Comparison of ENCODE assay signal across 11 cellular contexts in genomic region chr5:169296456-169297220, GRCh38. TPM values are rescaled to one million over a fixed set of nuclear protein-coding genes. Genes with fewer than 3 reads are reported as not detected.
DNase-seq lines count a peak whose midpoint lies in the region; ATAC-seq and TF ChIP-seq lines count a peak whose summit lies in the region.
"Had no signal": no experiment of that assay in that cellular context is flagged by ENCODE, and none has a peak within 500 bp of the region (broad histone marks: within the 10 kb centered on the region; RNA-seq: fewer than 3 reads in every experiment).

No MANE protein-coding gene starts in this region.

- no peak for TF ChIP-seq EP300 in gastroesophageal sphincter (IDR thresholded peaks at IDR 0.05)

- H3K4me3 Mint-ChIP-seq in stimulated activated naive CD8-positive, alpha-beta T cell treated with anti-CD3 and anti-CD28 coated beads, Interleukin-15, amount 100 ng/mL, for 72 hours, result no peak overlapping the region

- H3K9ac ChIP-seq in GM23248 (peak overlapping the region; percentile 44), subcutaneous abdominal adipose tissue (ENCODE audit: low read length in 5 of 5) (no peak overlapping the region)

- H3K9me3 ChIP-seq in GM23248 (ENCODE audit: low read depth), result no peaks in the 10 kb centered on the region
- no peaks in the 10 kb centered on the region for H3K9me3 ChIP-seq in gastroesophageal sphincter
- H3K9me3 ChIP-seq in subcutaneous abdominal adipose tissue (ENCODE audit: control insufficient read depth in 5 of 5, low read length in 5 of 5), result no peaks in the 10 kb centered on the region

- H3K4me3 ChIP-seq in GM23248 (0 out of 2 replicates have a peak overlapping the region, but pooled peaks have one; percentile 2), gastroesophageal sphincter (no peak overlapping the region), subcutaneous abdominal adipose tissue (ENCODE audit: low read depth in 1 of 5, low read length in 5 of 5) (no peak overlapping the region)
- H3K4me3 ChIP-seq: cardiac muscle cell had no signal

- H2AFZ ChIP-seq in GM23248, result no peak overlapping the region

- ATAC-seq in gastroesophageal sphincter (peak; percentile 28), GM21515 (IDR thresholded peaks at IDR 0.05; ENCODE audit: unreplicated experiment) (no peak)
- ATAC-seq in stimulated activated naive CD8-positive, alpha-beta T cell treated with anti-CD3 and anti-CD28 coated beads, Interleukin-15, amount 100 ng/mL, for 72 hours, result no peak

- no peaks in the 10 kb centered on the region for H3K9me3 Mint-ChIP-seq in stimulated activated naive CD8-positive, alpha-beta T cell treated with anti-CD3 and anti-CD28 coated beads, Interleukin-15, amount 100 ng/mL, for 72 hours

- in situ Hi-C loops in GM23248 (cut with MboI), result no loop called here

- 16 to 18% methylated on average over 13 of the region's 13 CpGs for WGBS in GM23248 (ENCODE audit: low coverage in 1 of 2, low lambda C conversion rate in 2 of 2, missing lambda C conversion rate in 2 of 2), 2 experiments
- 6 to 38% methylated on average over 8 to 10 of the region's 13 CpGs for WGBS in gastroesophageal sphincter (ENCODE audit: low coverage in 1 of 2), 2 donors

- peak overlapping the region; percentile 38 for H3K4me2 ChIP-seq in GM23248 (ENCODE audit: unreplicated experiment)

- H3K36me3 ChIP-seq in GM23248 (ENCODE audit: low read depth) (no peaks in the 10 kb centered on the region), gastroesophageal sphincter (no peaks in the 10 kb centered on the region), subcutaneous abdominal adipose tissue (ENCODE audit: control insufficient read depth in 5 of 5, insufficient read depth in 5 of 5, low read length in 5 of 5) (no peaks in the 10 kb centered on the region)
- H3K36me3 ChIP-seq: cardiac muscle cell had no signal

- H3K27ac ChIP-seq in GM23248 (peak overlapping the region; percentile 62), gastroesophageal sphincter (peak overlapping the region; percentile 57 to 90 (median 90)), subcutaneous abdominal adipose tissue (ENCODE audit: low read depth, low read length) (peak overlapping the region; percentile 25)
- H3K27ac ChIP-seq: cardiac muscle cell had no signal

- H4K20me1 ChIP-seq in GM23248 (ENCODE audit: insufficient read depth), result 0 out of 2 replicates have a peak, but pooled peaks cover 5% of the 10 kb centered on the region

- peaks cover 35% of the 10 kb centered on the region for H3F3A ChIP-seq in GM23248 (ENCODE audit: insufficient read depth)

- no peak for TF ChIP-seq CTCF in gastroesophageal sphincter (IDR thresholded peaks at IDR 0.05)

- H3K79me2 ChIP-seq in GM23248 (ENCODE audit: insufficient read depth), result peaks cover 77% of the 10 kb centered on the region

- TF ChIP-seq POLR2A in gastroesophageal sphincter (IDR thresholded peaks at IDR 0.05), result no peak

- H3K27ac Mint-ChIP-seq in stimulated activated naive CD8-positive, alpha-beta T cell treated with anti-CD3 and anti-CD28 coated beads, Interleukin-15, amount 100 ng/mL, for 72 hours, result no peak overlapping the region

- no peaks in the 10 kb centered on the region for H3K27me3 ChIP-seq in GM23248 (replicated peaks; ENCODE audit: insufficient read depth)
- peaks cover 18% of the 10 kb centered on the region for H3K27me3 ChIP-seq in gastroesophageal sphincter
- peaks cover 0 to 4% (median 0%) of the 10 kb centered on the region in 5 donors for H3K27me3 ChIP-seq in subcutaneous abdominal adipose tissue (ENCODE audit: control insufficient read depth in 5 of 5, insufficient read depth in 4 of 5, low read length in 5 of 5)
- H3K27me3 ChIP-seq: cardiac muscle cell had no signal

- no peaks in the 10 kb centered on the region for H3K9me2 ChIP-seq in GM23248 (ENCODE audit: insufficient read depth)

- DNase-seq in GM23248 (peak; percentile 77), SW480 (ENCODE audit: low spot score) (peak; percentile 11), GM19240 (ENCODE audit: insufficient read length, low spot score) (no peak), UCSD-AML1 (lab: John Stamatoyannopoulos, UW; ENCODE audit: unreplicated experiment) (no peak)
- no peak for DNase-seq in stimulated activated naive CD8-positive, alpha-beta T cell treated with anti-CD3 and anti-CD28 coated beads, Interleukin-15, amount 100 ng/mL, for 72 hours
- DNase-seq: activated T-cell treated with anti-CD3 and anti-CD28 coated beads for 4 hours had no signal

- H3K4me1 ChIP-seq in GM23248 (ENCODE audit: insufficient read depth) (peaks cover 43% of the 10 kb centered on the region), gastroesophageal sphincter (peaks cover 0 to 68% (median 17%) of the 10 kb centered on the region in 3 donors), subcutaneous abdominal adipose tissue (ENCODE audit: control insufficient read depth in 5 of 5, insufficient read depth in 5 of 5, low read length in 5 of 5) (peaks cover 3 to 44% (median 35%) of the 10 kb centered on the region in 5 donors)

- H3K27me3 Mint-ChIP-seq in stimulated activated naive CD8-positive, alpha-beta T cell treated with anti-CD3 and anti-CD28 coated beads, Interleukin-15, amount 100 ng/mL, for 72 hours, result peaks cover 38% of the 10 kb centered on the region

- peaks cover 4% of the 10 kb centered on the region for H3K4me1 Mint-ChIP-seq in stimulated activated naive CD8-positive, alpha-beta T cell treated with anti-CD3 and anti-CD28 coated beads, Interleukin-15, amount 100 ng/mL, for 72 hours

RNA-seq across cellular contexts. Expression of gene SLIT3, which starts 4.3 kb away (rescaled TPM):
- 49.4 and 61.9 TPM in 2 replicates for total RNA-seq in GM23248 (2014; rRNA removed; shearing (Covaris generic))
- polyA plus RNA-seq in GM23248 (2016; fragmentation: Nextera tagmentation; extraction: Ambion mirVana), result 98.9 and 100 TPM in 2 replicates
- 10 to 100 TPM; 29.6 to 76.3 (median 31.1) TPM for total RNA-seq in gastroesophageal sphincter
- total RNA-seq: OCI-LY7 had no signal

Comparison
In these comparisons a context has a peak if more than half of its experiments do, and no peak if none do; other contexts are left out.
1. DNase-seq: peak in GM23248 (single experiment) and SW480 (single experiment); none in GM19240 (single experiment), stimulated activated naive CD8-positive, alpha-beta T cell treated with anti-CD3 and anti-CD28 coated beads, Interleukin-15, amount 100 ng/mL, for 72 hours (0 of 2) and UCSD-AML1 (single experiment).
2. H3K27ac ChIP-seq: peak in every context shown above with its lines; median percentile 90 in gastroesophageal sphincter; 62 in GM23248; 25 in subcutaneous abdominal adipose tissue.